In genomic region chr6:12150812-12151432, GRCh38 we compare ENCODE assay signal across 8 cellular contexts.
DNase-seq lines count a peak whose midpoint lies in the region; ATAC-seq and TF ChIP-seq lines count a peak whose summit lies in the region.

No MANE protein-coding gene starts in this region.

- TF ChIP-seq CTCF in cardiac muscle cell (IDR thresholded peaks at IDR 0.05; ENCODE audit: low read depth, low read length), result peak; percentile 31
- TF ChIP-seq CTCF in SU-DHL-6 (IDR thresholded peaks at IDR 0.05; ENCODE audit: insufficient read depth, low read length, poor library complexity, severe bottlenecking), result peak; percentile 96
- TF ChIP-seq CTCF in endodermal cell (conservative IDR thresholded peaks at IDR 0.05), result peak; percentile 95

- H3K27ac Mint-ChIP-seq in endodermal cell, result no peak overlapping the region

- H3K4me2 ChIP-seq in SU-DHL-6 (ENCODE audit: low read depth, low read length, poor library complexity, severe bottlenecking), result no peak overlapping the region

- H2AFZ ChIP-seq in SU-DHL-6 (ENCODE audit: low read depth, low read length, severe bottlenecking), result no peak overlapping the region

- H3K4me1 ChIP-seq in cardiac muscle cell (ENCODE audit: low read depth), result no peaks in the 10 kb centered on the region
- H3K4me1 ChIP-seq in right cardiac atrium (ENCODE audit: control insufficient read depth, insufficient read depth, low read length), result peaks cover 2% of the 10 kb centered on the region
- peaks cover 6% of the 10 kb centered on the region for H3K4me1 ChIP-seq in endodermal cell (ENCODE audit: control insufficient read depth, insufficient read depth, low read length)

- H3K27ac ChIP-seq in cardiac muscle cell (no peak overlapping the region), right cardiac atrium (ENCODE audit: low read length) (no peak overlapping the region), SU-DHL-6 (ENCODE audit: low read depth, low read length) (no peak overlapping the region), endodermal cell (ENCODE audit: low read depth, low read length) (no peak overlapping the region)

- H3K9me3 Mint-ChIP-seq in endodermal cell, result no peaks in the 10 kb centered on the region

- 70% methylated on average over 7 of the region's 7 CpGs for WGBS in right cardiac atrium
- whole genome bisulfite sequencing in endodermal cell (ENCODE audit: insufficient coverage in 1 of 2, insufficient read length in 1 of 2), 2 experiments, result 63% methylated on average over 7 of the region's 7 CpGs; no CpG with 5 or more reads in 1 of the 2 experiments

- intact Hi-C loops in right cardiac atrium (cut with DNase I), result no loop called here
- intact Hi-C loops in posterior vena cava (cut with DNase I), result no loop called here

- H4K20me1 ChIP-seq in SU-DHL-6 (ENCODE audit: low read depth, low read length), result 0 out of 2 replicates have a peak, but pooled peaks cover 3% of the 10 kb centered on the region

- no peaks in the 10 kb centered on the region for H3K9me3 ChIP-seq in cardiac muscle cell (ENCODE audit: low read depth)
- no peaks in the 10 kb centered on the region for H3K9me3 ChIP-seq in right cardiac atrium (ENCODE audit: control insufficient read depth, low read length)
- H3K9me3 ChIP-seq in SU-DHL-6 (ENCODE audit: insufficient read depth, low read length), result no peaks in the 10 kb centered on the region
- no peaks in the 10 kb centered on the region for H3K9me3 ChIP-seq in endodermal cell (ENCODE audit: control insufficient read depth, low read length)

- peaks cover 8% of the 10 kb centered on the region for H3K4me1 Mint-ChIP-seq in endodermal cell

- H3K36me3 ChIP-seq in cardiac muscle cell (no peaks in the 10 kb centered on the region), SU-DHL-6 (ENCODE audit: low read length) (peaks cover 3% of the 10 kb centered on the region; the same call in 1 of the 2 replicates), endodermal cell (ENCODE audit: control insufficient read depth, insufficient read depth, low read length) (peaks cover 2% of the 10 kb centered on the region)

- H3K4me3 ChIP-seq in cardiac muscle cell, result no peak overlapping the region
- no peak overlapping the region for H3K4me3 ChIP-seq in right cardiac atrium (ENCODE audit: low read length)
- no peak overlapping the region for H3K4me3 ChIP-seq in SU-DHL-6 (ENCODE audit: insufficient read depth, low read length, poor library complexity, severe bottlenecking)
- no peak overlapping the region for H3K4me3 ChIP-seq in endodermal cell (ENCODE audit: low read length)

- no peak overlapping the region for H3K9ac ChIP-seq in SU-DHL-6 (ENCODE audit: low read length)
- no peak overlapping the region for H3K9ac ChIP-seq in endodermal cell (ENCODE audit: extremely low read depth, low read length, poor library complexity, severe bottlenecking)

- H3F3A ChIP-seq in SU-DHL-6 (ENCODE audit: insufficient read depth), result no peaks in the 10 kb centered on the region; the same call in 1 of the 2 replicates

- H3K4me3 Mint-ChIP-seq in endodermal cell, result no peak overlapping the region

- no peaks in the 10 kb centered on the region for H3K27me3 Mint-ChIP-seq in endodermal cell (ENCODE audit: insufficient read depth)

- H3K79me2 ChIP-seq in SU-DHL-6 (ENCODE audit: insufficient read depth, low read length), result no peaks in the 10 kb centered on the region

- H3K9me2 ChIP-seq in SU-DHL-6 (replicated peaks; ENCODE audit: insufficient read depth, low read length), result no peaks in the 10 kb centered on the region

- no peak for ATAC-seq in right cardiac atrium
- no peak for ATAC-seq in GM18858 (IDR thresholded peaks at IDR 0.05; ENCODE audit: unreplicated experiment)
- no peak for ATAC-seq in GM18519 (IDR thresholded peaks at IDR 0.05; ENCODE audit: low FRiP score, unreplicated experiment)
- no peak for ATAC-seq in GM21825 (IDR thresholded peaks at IDR 0.05; ENCODE audit: unreplicated experiment)

- H3K27me3 ChIP-seq in cardiac muscle cell (no peaks in the 10 kb centered on the region), right cardiac atrium (ENCODE audit: control insufficient read depth, insufficient read depth) (no peaks in the 10 kb centered on the region), SU-DHL-6 (ENCODE audit: low read length) (no peaks in the 10 kb centered on the region), endodermal cell (ENCODE audit: control insufficient read depth, insufficient read depth, low read length, poor library complexity, severe bottlenecking) (no peaks in the 10 kb centered on the region)

- H3K36me3 Mint-ChIP-seq in endodermal cell (ENCODE audit: low read depth), result no peaks in the 10 kb centered on the region

- DNase-seq in cardiac muscle cell (ENCODE audit: low read depth in 1 of 2, low spot score in 1 of 2) (peak in 1 of 2 donors; percentile 45), right cardiac atrium (no peak), endodermal cell (peak; percentile 85), posterior vena cava (ENCODE audit: low spot score) (peak; percentile 50)

Comparison
In these comparisons a context has a peak if more than half of its experiments do, and no peak if none do; other contexts are left out.
1. DNase-seq: peak in endodermal cell (single experiment) and posterior vena cava (single experiment); none in right cardiac atrium (0 of 3).
2. CTCF ChIP-seq: peak in every context shown above with its lines; median percentile 96 in SU-DHL-6; 95 in endodermal cell; 31 in cardiac muscle cell.